8 cellular contexts compared by ENCODE assay signal in genomic region chr6:32954983-32955802, GRCh38. TPM values are rescaled to one million over a fixed set of nuclear protein-coding genes. Genes with fewer than 3 reads are reported as not detected.
DNase-seq lines count a peak whose midpoint lies in the region; ATAC-seq and TF ChIP-seq lines count a peak whose summit lies in the region.

No MANE protein-coding gene starts in this region.

- no peak for DNase-seq in GM20000 (ENCODE audit: low spot score)
- DNase-seq in activated CD4-positive, alpha-beta memory T cell treated with anti-CD3 and anti-CD28 coated beads, Interleukin-2, amount 10 ng/mL, durations not matched to agents 7 days and 5 days: peak; percentile 45
- DNase-seq in left lung: no peak
- no peak for DNase-seq in omental fat pad (ENCODE audit: low spot score)
- no peak for DNase-seq in GM19238 (ENCODE audit: insufficient read length, low spot score)
- DNase-seq in NOMO-1 treated with DMSO at 0.1 percent for 48 hours (lab: John Stamatoyannopoulos, UW; ENCODE audit: unreplicated experiment): no peak

- no peaks in the 10 kb centered on the region for H3K27me3 ChIP-seq in BLaER1 treated with 17β-estradiol and CSF1 and Interleukin-3, amounts not matched to agents 10 nM and 100 nM
- no peaks in the 10 kb centered on the region for H3K27me3 ChIP-seq in left lung

- peak overlapping the region in 2 of 11 experiments; percentile 9 to 10; a peak in 1 of 22 replicates for H3K27ac ChIP-seq in BLaER1 treated with 17β-estradiol and CSF1 and Interleukin-3, amounts not matched to agents 10 nM and 100 nM
- H3K27ac ChIP-seq in left lung: no peak overlapping the region

- H3K4me3 ChIP-seq in BLaER1 treated with 17β-estradiol and CSF1 and Interleukin-3, amounts not matched to agents 10 nM and 100 nM: no peak overlapping the region
- H3K4me3 ChIP-seq in left lung: no peak overlapping the region

- H3K4me1 ChIP-seq in BLaER1 treated with 17β-estradiol and CSF1 and Interleukin-3, amounts not matched to agents 10 nM and 100 nM: peaks cover 56 to 62% (median 58%) of the 10 kb centered on the region in 10 experiments
- H3K4me1 ChIP-seq in left lung: peaks cover 0 to 38% of the 10 kb centered on the region in 2 donors

- no peaks in the 10 kb centered on the region for H3K9me3 ChIP-seq in BLaER1 treated with 17β-estradiol and CSF1 and Interleukin-3, amounts not matched to agents 10 nM and 100 nM (replicated peaks in 1 of 11)
- no peaks in the 10 kb centered on the region for H3K9me3 ChIP-seq in left lung

- no peak overlapping the region for H3K9ac ChIP-seq in BLaER1 treated with 17β-estradiol and CSF1 and Interleukin-3, amounts not matched to agents 10 nM and 100 nM

- peaks cover 3% of the 10 kb centered on the region for H3K36me3 Mint-ChIP-seq in activated CD4-positive, alpha-beta memory T cell treated with anti-CD3 and anti-CD28 coated beads, Interleukin-2, amount 10 ng/mL, durations not matched to agents 7 days and 5 days (ENCODE audit: low read depth)

- no peak overlapping the region for H3K27ac Mint-ChIP-seq in activated CD4-positive, alpha-beta memory T cell treated with anti-CD3 and anti-CD28 coated beads, Interleukin-2, amount 10 ng/mL, durations not matched to agents 7 days and 5 days

- H3K27me3 Mint-ChIP-seq in activated CD4-positive, alpha-beta memory T cell treated with anti-CD3 and anti-CD28 coated beads, Interleukin-2, amount 10 ng/mL, durations not matched to agents 7 days and 5 days: no peaks in the 10 kb centered on the region

- H3K4me3 Mint-ChIP-seq in activated CD4-positive, alpha-beta memory T cell treated with anti-CD3 and anti-CD28 coated beads, Interleukin-2, amount 10 ng/mL, durations not matched to agents 7 days and 5 days: no peak overlapping the region

- H4K20me1 ChIP-seq in BLaER1 treated with 17β-estradiol and CSF1 and Interleukin-3, amounts not matched to agents 10 nM and 100 nM: no peaks in the 10 kb centered on the region; a peak in 1 of 22 replicates

- H3K4me1 Mint-ChIP-seq in activated CD4-positive, alpha-beta memory T cell treated with anti-CD3 and anti-CD28 coated beads, Interleukin-2, amount 10 ng/mL, durations not matched to agents 7 days and 5 days: peaks cover 38% of the 10 kb centered on the region

- H3K4me2 ChIP-seq in BLaER1 treated with 17β-estradiol and CSF1 and Interleukin-3, amounts not matched to agents 10 nM and 100 nM: peak overlapping the region; percentile 10 to 92 (median 57); a peak in 19 of 22 replicates

- POLR2A ChIA-PET in activated CD4-positive, alpha-beta memory T cell treated with anti-CD3 and anti-CD28 coated beads, Interleukin-2, amount 10 ng/mL, durations not matched to agents 7 days and 5 days (lab: Charles Lee): interaction anchor here (0.7 to 13.5 kb wide), 10 partner anchors 13 to 116 kb away, joined by 3 to 538 read pairs (median 11); partner anchors contain the start of genes BRD2, HLA-DMB and TAP2

- H3K9me3 Mint-ChIP-seq in activated CD4-positive, alpha-beta memory T cell treated with anti-CD3 and anti-CD28 coated beads, Interleukin-2, amount 10 ng/mL, durations not matched to agents 7 days and 5 days: no peaks in the 10 kb centered on the region

- intact Hi-C loops in left lung (cut with DNase I): no loop called here

- peak; percentile 49 for TF ChIP-seq CTCF in GM20000 (IDR thresholded peaks at IDR 0.05; ENCODE audit: extremely low read depth, missing control alignments)
- peak; percentile 9 to 20 for TF ChIP-seq CTCF in left lung (IDR thresholded peaks at IDR 0.05)
- TF ChIP-seq CTCF in omental fat pad (IDR thresholded peaks at IDR 0.05): no peak

- CTCF ChIA-PET in activated CD4-positive, alpha-beta memory T cell treated with anti-CD3 and anti-CD28 coated beads, Interleukin-2, amount 10 ng/mL, durations not matched to agents 7 days and 5 days (lab: Charles Lee): interaction anchor here (0.6 to 13.5 kb wide), 25 partner anchors 8 to 315 kb away, joined by 3 to 259 read pairs (median 6); partner anchors contain the start of genes BRD2, HLA-DMB, HLA-DPB1 and TAP1

- ATAC-seq in left lung: no peak
- ATAC-seq in omental fat pad (ENCODE audit: low FRiP score): no peak
- ATAC-seq in GM19452 (IDR thresholded peaks at IDR 0.05; ENCODE audit: unreplicated experiment): no peak

- peaks cover 0 to 7% (median 3%) of the 10 kb centered on the region in 11 experiments; a peak in 6 of 22 replicates for H3K36me3 ChIP-seq in BLaER1 treated with 17β-estradiol and CSF1 and Interleukin-3, amounts not matched to agents 10 nM and 100 nM
- no peaks in the 10 kb centered on the region for H3K36me3 ChIP-seq in left lung

RNA-seq across cellular contexts. Expression of gene HLA-DMA, which starts 2.3 kb away (rescaled TPM):
- 10 to 100 TPM; 54.0 to 54.3 TPM for total RNA-seq in activated CD4-positive, alpha-beta memory T cell treated with anti-CD3 and anti-CD28 coated beads, Interleukin-2, amount 10 ng/mL, durations not matched to agents 7 days and 5 days
- total RNA-seq in left lung (100 to 1,000 TPM; 128 to 159 TPM), omental fat pad (10 to 100 TPM; 27.6 to 81.7 (median 55.7) TPM)

RNA-seq across cellular contexts. Expression of gene BRD2, which starts 13.2 kb away (rescaled TPM):
- total RNA-seq in activated CD4-positive, alpha-beta memory T cell treated with anti-CD3 and anti-CD28 coated beads, Interleukin-2, amount 10 ng/mL, durations not matched to agents 7 days and 5 days: 100 to 1,000 TPM; 290 to 297 TPM
- total RNA-seq in left lung: 100 to 1,000 TPM; 125 to 174 TPM
- total RNA-seq in omental fat pad: 100 to 1,000 TPM; 133 to 257 (median 154) TPM

RNA-seq across cellular contexts. Expression of gene HLA-DMB, which starts 14.4 kb away (rescaled TPM):
- 10 to 100 TPM; 19.1 to 20.0 TPM for total RNA-seq in activated CD4-positive, alpha-beta memory T cell treated with anti-CD3 and anti-CD28 coated beads, Interleukin-2, amount 10 ng/mL, durations not matched to agents 7 days and 5 days
- total RNA-seq in left lung (10 to 100 TPM; 59.0 to 91.0 TPM), omental fat pad (10 to 100 TPM; 18.4 to 79.6 (median 35.0) TPM)

RNA-seq across cellular contexts. Expression of gene HLA-DOA, which starts 54.2 kb away (rescaled TPM):
- 1 to 10 TPM; 3.4 to 4.1 TPM for total RNA-seq in activated CD4-positive, alpha-beta memory T cell treated with anti-CD3 and anti-CD28 coated beads, Interleukin-2, amount 10 ng/mL, durations not matched to agents 7 days and 5 days
- total RNA-seq in left lung (10 to 100 TPM; 15.3 to 20.6 TPM), omental fat pad (10 to 100 TPM in 2 of 4 donors, 1 to 10 TPM in 2; 1.0 to 20.8 (median 6.8) TPM)

Comparison
In these comparisons a context has a peak if more than half of its experiments do, and no peak if none do; other contexts are left out.
1. CTCF ChIP-seq: peak in GM20000 (single experiment) and left lung (2 of 2); none in omental fat pad (0 of 3).